ENCODE assay signal across 19 cellular contexts in genomic region chr20:62317167-62317655, GRCh38.
"Had no signal": no experiment of that assay in that cellular context is flagged by ENCODE, and none has a peak within 500 bp of the region (broad histone marks: within the 10 kb centered on the region; RNA-seq: fewer than 3 reads in every experiment).

No MANE protein-coding gene starts in this region.

- H3K36me3 ChIP-seq: neutrophil had no signal

- DNase-seq: activated CD4-positive, alpha-beta T cell treated with anti-CD3 and anti-CD28 coated beads, Interleukin-2, amount 10 ng/mL, durations not matched to agents 7 days and 5 days; activated CD8-positive, alpha-beta memory T cell treated with anti-CD3 and anti-CD28 coated beads, Interleukin-2, amount 50 U/mL, for 48 hours; activated gamma-delta T cell treated with Interleukin-2 at 50 U/mL for 16 hours; amniotic stem cell; body of pancreas; central memory CD4-positive, alpha-beta T cell; effector memory CD4-positive, alpha-beta T cell; islet precursor cell; mucosa of descending colon; naive thymus-derived CD8-positive, alpha-beta T cell; stimulated activated CD4-positive, alpha-beta T cell treated with anti-CD3 and anti-CD28 coated beads, Interleukin-4, amount 100 ng/mL, for 24 hours; stimulated activated naive CD4-positive, alpha-beta T cell treated with Interleukin-2 at 50 U/mL for 16 hours; transverse colon had no signal

- H3K27ac ChIP-seq: body of pancreas, hepatocyte, neutrophil, parathyroid adenoma, transverse colon, vagina had no signal

- H3K27me3 Mint-ChIP-seq: activated CD4-positive, alpha-beta T cell treated with anti-CD3 and anti-CD28 coated beads, Interleukin-2, amount 10 ng/mL, durations not matched to agents 7 days and 5 days; activated naive CD8-positive, alpha-beta T cell; naive thymus-derived CD8-positive, alpha-beta T cell had no signal

- H3K4me3 ChIP-seq: body of pancreas, hepatocyte, mucosa of descending colon, skin epidermis, transverse colon, vagina had no signal

- H3K4me2 ChIP-seq: hepatocyte had no signal

- H2AFZ ChIP-seq: hepatocyte, parathyroid adenoma had no signal

- H3K27ac Mint-ChIP-seq: activated CD4-positive, alpha-beta T cell treated with anti-CD3 and anti-CD28 coated beads, Interleukin-2, amount 10 ng/mL, durations not matched to agents 7 days and 5 days; activated naive CD8-positive, alpha-beta T cell had no signal

- H3K4me1 ChIP-seq: body of pancreas, parathyroid adenoma, transverse colon had no signal

- H3K36me3 Mint-ChIP-seq: activated naive CD8-positive, alpha-beta T cell; naive thymus-derived CD8-positive, alpha-beta T cell had no signal

- H3K4me1 Mint-ChIP-seq: activated CD4-positive, alpha-beta T cell treated with anti-CD3 and anti-CD28 coated beads, Interleukin-2, amount 10 ng/mL, durations not matched to agents 7 days and 5 days had no signal

- H3K79me2 ChIP-seq: hepatocyte, parathyroid adenoma had no signal

- H3K4me3 Mint-ChIP-seq: activated CD4-positive, alpha-beta T cell treated with anti-CD3 and anti-CD28 coated beads, Interleukin-2, amount 10 ng/mL, durations not matched to agents 7 days and 5 days; activated naive CD8-positive, alpha-beta T cell had no signal

- H3K9me3 Mint-ChIP-seq: activated CD4-positive, alpha-beta T cell treated with anti-CD3 and anti-CD28 coated beads, Interleukin-2, amount 10 ng/mL, durations not matched to agents 7 days and 5 days; naive thymus-derived CD8-positive, alpha-beta T cell had no signal

- H3K9me3 ChIP-seq: body of pancreas, mucosa of descending colon, neutrophil, transverse colon, vagina had no signal

- H3K9ac ChIP-seq: parathyroid adenoma had no signal

- H3K27me3 ChIP-seq: body of pancreas, hepatocyte, neutrophil, transverse colon, vagina had no signal
